Comparison of ENCODE assay signal across 1 cellular context in genomic region chr1:28447674-28448073, GRCh38.
TF ChIP-seq lines count a peak whose summit lies in the region.

No MANE protein-coding gene starts in this region.

TF ChIP-seq in WTC11, 78 proteins besides CTCF, POLR2A, EP300 and RAD21 (continued from another document):
- TF ChIP-seq USF1 (CRISPR knock-in tag; IDR thresholded peaks at IDR 0.05) = no peak
- TF ChIP-seq, protein P1, sequence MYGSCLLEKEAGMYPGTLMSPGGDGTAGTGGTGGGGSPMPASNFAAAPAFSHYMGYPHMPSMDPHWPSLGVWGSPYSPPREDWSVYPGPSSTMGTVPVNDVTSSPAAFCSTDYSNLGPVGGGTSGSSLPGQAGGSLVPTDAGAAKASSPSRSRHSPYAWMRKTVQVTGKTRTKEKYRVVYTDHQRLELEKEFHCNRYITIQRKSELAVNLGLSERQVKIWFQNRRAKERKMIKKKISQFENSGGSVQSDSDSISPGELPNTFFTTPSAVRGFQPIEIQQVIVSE (CRISPR knock-in tag; IDR thresholded peaks at IDR 0.05; ENCODE audit: borderline replicate concordance) = no peak
- TF ChIP-seq JAZF1 (CRISPR knock-in tag; IDR thresholded peaks at IDR 0.05) = no peak
- no peak for TF ChIP-seq TP53 (CRISPR knock-in tag; IDR thresholded peaks at IDR 0.05)
TF ChIP-seq in WTC11: peak in this region for 0.
